In genomic region chr10:92965314-92965713, GRCh38 we compare ENCODE assay signal across 1 cellular context.
TF ChIP-seq lines count a peak whose summit lies in the region.

No MANE protein-coding gene starts in this region.

TF ChIP-seq in K562, 482 proteins besides CTCF, POLR2A, EP300 and RAD21 (continued from another document):
- TF ChIP-seq ZNF518B (CRISPR knock-in tag; IDR thresholded peaks at IDR 0.05), result no peak
- no peak for TF ChIP-seq CCNT2 (IDR thresholded peaks at IDR 0.05; ENCODE audit: borderline replicate concordance, extremely low read depth, insufficient read length, low read depth, low read length)
- peak; percentile 74; the same call in 1 of the 2 replicates for TF ChIP-seq TEAD2 (tag; IDR thresholded peaks at IDR 0.05)
- TF ChIP-seq TEAD4 (IDR thresholded peaks at IDR 0.05; ENCODE audit: low read length), result peak; percentile 71
- no peak for TF ChIP-seq TEAD4 (CRISPR knock-in tag; IDR thresholded peaks at IDR 0.05; ENCODE audit: borderline replicate concordance)
- TF ChIP-seq HDAC1 (IDR thresholded peaks at IDR 0.05), result no peak
- TF ChIP-seq ETV6 (IDR thresholded peaks at IDR 0.05; ENCODE audit: borderline replicate concordance in 1 of 2, low read depth in 2 of 2, low read length in 1 of 2), result no peak
- no peak for TF ChIP-seq ETV6 (CRISPR knock-in tag; IDR thresholded peaks at IDR 0.05; ENCODE audit: borderline replicate concordance)
- TF ChIP-seq DEAF1 (CRISPR knock-in tag; IDR thresholded peaks at IDR 0.05), result 0 out of 2 replicates have a peak, but pooled peaks have one; percentile 16
- no peak for TF ChIP-seq SOX6 (IDR thresholded peaks at IDR 0.05)
- no peak for TF ChIP-seq CHD2 (IDR thresholded peaks at IDR 0.05; ENCODE audit: low read depth, low read length)
- no peak for TF ChIP-seq ATF6 (CRISPR knock-in tag; IDR thresholded peaks at IDR 0.05)
- TF ChIP-seq SAP30 (IDR thresholded peaks at IDR 0.05; ENCODE audit: borderline replicate concordance, insufficient read depth, low read depth, low read length, poor library complexity, severe bottlenecking), result no peak
- TF ChIP-seq L3MBTL2 (IDR thresholded peaks at IDR 0.05), result no peak
- no peak for TF ChIP-seq TRIM25 (IDR thresholded peaks at IDR 0.05; ENCODE audit: borderline replicate concordance)
- TF ChIP-seq ZNF184 (CRISPR knock-in tag; IDR thresholded peaks at IDR 0.05), result no peak
- peak; percentile 60; the same call in 1 of the 2 replicates for TF ChIP-seq ZNF384 (IDR thresholded peaks at IDR 0.05; ENCODE audit: low read depth, low read length)
